Comparison of ENCODE assay signal across 1 cellular context in genomic region chr9:130040901-130041647, GRCh38.
TF ChIP-seq lines count a peak whose summit lies in the region.

No MANE protein-coding gene starts in this region.

TF ChIP-seq in HEK293, 187 proteins besides CTCF, POLR2A, EP300 and RAD21 (continued from another document):
- TF ChIP-seq, protein P1, sequence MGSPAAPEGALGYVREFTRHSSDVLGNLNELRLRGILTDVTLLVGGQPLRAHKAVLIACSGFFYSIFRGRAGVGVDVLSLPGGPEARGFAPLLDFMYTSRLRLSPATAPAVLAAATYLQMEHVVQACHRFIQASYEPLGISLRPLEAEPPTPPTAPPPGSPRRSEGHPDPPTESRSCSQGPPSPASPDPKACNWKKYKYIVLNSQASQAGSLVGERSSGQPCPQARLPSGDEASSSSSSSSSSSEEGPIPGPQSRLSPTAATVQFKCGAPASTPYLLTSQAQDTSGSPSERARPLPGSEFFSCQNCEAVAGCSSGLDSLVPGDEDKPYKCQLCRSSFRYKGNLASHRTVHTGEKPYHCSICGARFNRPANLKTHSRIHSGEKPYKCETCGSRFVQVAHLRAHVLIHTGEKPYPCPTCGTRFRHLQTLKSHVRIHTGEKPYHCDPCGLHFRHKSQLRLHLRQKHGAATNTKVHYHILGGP (tag by site-specific recombination; IDR thresholded peaks at IDR 0.05), result no peak
- TF ChIP-seq ZNF19 (tag by site-specific recombination; IDR thresholded peaks at IDR 0.05; ENCODE audit: low read depth) (no peak), ZNF777 (tag by site-specific recombination; IDR thresholded peaks at IDR 0.05; ENCODE audit: borderline replicate concordance) (no peak), EGR2 (tag by site-specific recombination; IDR thresholded peaks at IDR 0.05; ENCODE audit: low read depth) (no peak), ZNF155 (tag by site-specific recombination; IDR thresholded peaks at IDR 0.05) (no peak), ZNF645 (tag by site-specific recombination; IDR thresholded peaks at IDR 0.05) (no peak), GLIS1 (tag by site-specific recombination; IDR thresholded peaks at IDR 0.05) (no peak)
TF ChIP-seq in HEK293: peak in this region for 0.
